In genomic region chr22:50082197-50082715, GRCh38 we compare ENCODE assay signal across 31 cellular contexts. TPM values are rescaled to one million over a fixed set of nuclear protein-coding genes. Genes with fewer than 3 reads are reported as not detected.
"Had no signal": no experiment of that assay in that cellular context is flagged by ENCODE, and none has a peak within 500 bp of the region (broad histone marks: within the 10 kb centered on the region; RNA-seq: fewer than 3 reads in every experiment).

No MANE protein-coding gene starts in this region.

- ATAC-seq: activated CD4-positive, alpha-beta T cell treated with anti-CD3 and anti-CD28 coated beads for 36 hours; activated CD8-positive, alpha-beta memory T cell treated with anti-CD3 and anti-CD28 coated beads, Interleukin-2, amount 10 ng/mL, durations not matched to agents 7 days and 5 days; activated CD8-positive, alpha-beta T cell treated with anti-CD3 and anti-CD28 coated beads, Interleukin-2, amount 10 ng/mL, durations not matched to agents 7 days and 5 days; activated naive CD8-positive, alpha-beta T cell treated with anti-CD3 and anti-CD28 coated beads, Interleukin-2, amount 50 U/mL, for 24 hours; left lung; psoas muscle; stimulated activated naive B cell treated with anti-CD40 and anti-IgM and Interleukin-4, amounts not matched to agents 10 μg/mL and 1 μg/mL and 100 μg/mL, for 72 hours had no signal

- H3K27ac ChIP-seq: epithelial cell of prostate, left lung, parathyroid adenoma, psoas muscle, stomach, tibial artery had no signal

- DNase-seq: activated CD4-positive, alpha-beta T cell treated with anti-CD3 and anti-CD28 coated beads for 36 hours; activated CD4-positive, CD25-positive, alpha-beta regulatory T cell; activated CD8-positive, alpha-beta memory T cell treated with anti-CD3 and anti-CD28 coated beads, Interleukin-2, amount 10 ng/mL, durations not matched to agents 7 days and 5 days; activated CD8-positive, alpha-beta T cell treated with anti-CD3 and anti-CD28 coated beads, Interleukin-2, amount 10 ng/mL, durations not matched to agents 7 days and 5 days; activated naive CD8-positive, alpha-beta T cell treated with anti-CD3 and anti-CD28 coated beads, Interleukin-2, amount 50 U/mL, for 24 hours; activated T-cell treated with anti-CD3 and anti-CD28 coated beads, Interleukin-2, amount 50 U/mL, for 48 hours; amygdala; central memory CD4-positive, alpha-beta T cell; effector CD4-positive, alpha-beta T cell; esophagus squamous epithelium; foreskin melanocyte; left lung; mesendoderm; mucosa of descending colon; nephron progenitor cell; psoas muscle; stimulated activated CD4-positive, alpha-beta T cell treated with anti-CD3 and anti-CD28 coated beads, Interleukin-15, amount 100 ng/mL, for 24 hours; stimulated activated CD4-positive, alpha-beta T cell treated with anti-CD3 and anti-CD28 coated beads, Interleukin-2, amount 100 ng/mL, for 24 hours; stimulated activated naive B cell treated with anti-CD40 and anti-IgM and Interleukin-4, amounts not matched to agents 10 μg/mL and 1 μg/mL and 100 μg/mL, for 72 hours; stomach; T-helper 1 cell; tibial artery had no signal

- H3K36me3 ChIP-seq: esophagus squamous epithelium, left lung, stomach, tibial artery had no signal

- H3K36me3 Mint-ChIP-seq: activated naive CD4-positive, alpha-beta T cell treated with anti-CD3 and anti-CD28 coated beads, Interleukin-2, amount 50 U/mL, for 24 hours had no signal

- H3K9me3 Mint-ChIP-seq: activated naive CD4-positive, alpha-beta T cell treated with anti-CD3 and anti-CD28 coated beads, Interleukin-2, amount 50 U/mL, for 24 hours; activated naive CD8-positive, alpha-beta T cell treated with anti-CD3 and anti-CD28 coated beads, Interleukin-2, amount 50 U/mL, for 24 hours; dendritic cell treated with granulocyte-macrophage colony-stimulating factor and Interleukin-4, amounts not matched to agents 40 ng/mL and 50 ng/mL, for 4 days; T-helper 2 cell treated with Interferon-gamma antibody and Interleukin-4, amounts not matched to agents 5 μg/mL and 100 μg/mL, for 36 hours had no signal

- H3K9ac ChIP-seq: parathyroid adenoma had no signal

- H3K4me2 ChIP-seq: smooth muscle cell had no signal

- H3K4me1 Mint-ChIP-seq: activated naive CD4-positive, alpha-beta T cell treated with anti-CD3 and anti-CD28 coated beads, Interleukin-2, amount 50 U/mL, for 24 hours; activated naive CD8-positive, alpha-beta T cell treated with anti-CD3 and anti-CD28 coated beads, Interleukin-2, amount 50 U/mL, for 24 hours; stimulated activated naive B cell treated with anti-CD40 and anti-IgM and Interleukin-4, amounts not matched to agents 10 μg/mL and 1 μg/mL and 100 μg/mL, for 72 hours had no signal

- H2AFZ ChIP-seq: parathyroid adenoma had no signal

- H3K4me3 ChIP-seq: esophagus squamous epithelium, left lung, lung, mucosa of descending colon, psoas muscle, smooth muscle cell, stomach, tibial artery had no signal

- H3K4me3 Mint-ChIP-seq: activated CD4-positive, alpha-beta T cell treated with anti-CD3 and anti-CD28 coated beads for 36 hours; activated CD8-positive, alpha-beta memory T cell treated with anti-CD3 and anti-CD28 coated beads, Interleukin-2, amount 10 ng/mL, durations not matched to agents 7 days and 5 days; activated CD8-positive, alpha-beta T cell treated with anti-CD3 and anti-CD28 coated beads, Interleukin-2, amount 10 ng/mL, durations not matched to agents 7 days and 5 days; activated naive CD4-positive, alpha-beta T cell treated with anti-CD3 and anti-CD28 coated beads, Interleukin-2, amount 50 U/mL, for 24 hours; activated naive CD8-positive, alpha-beta T cell treated with anti-CD3 and anti-CD28 coated beads, Interleukin-2, amount 50 U/mL, for 24 hours; dendritic cell treated with granulocyte-macrophage colony-stimulating factor and Interleukin-4, amounts not matched to agents 40 ng/mL and 50 ng/mL, for 4 days; stimulated activated naive B cell treated with anti-CD40 and anti-IgM and Interleukin-4, amounts not matched to agents 10 μg/mL and 1 μg/mL and 100 μg/mL, for 72 hours; T-helper 2 cell treated with Interferon-gamma antibody and Interleukin-4, amounts not matched to agents 5 μg/mL and 100 μg/mL, for 36 hours had no signal

- H3K27ac Mint-ChIP-seq: activated CD4-positive, alpha-beta T cell treated with anti-CD3 and anti-CD28 coated beads for 36 hours; activated CD8-positive, alpha-beta memory T cell treated with anti-CD3 and anti-CD28 coated beads, Interleukin-2, amount 10 ng/mL, durations not matched to agents 7 days and 5 days; activated CD8-positive, alpha-beta T cell treated with anti-CD3 and anti-CD28 coated beads, Interleukin-2, amount 10 ng/mL, durations not matched to agents 7 days and 5 days; activated naive CD4-positive, alpha-beta T cell treated with anti-CD3 and anti-CD28 coated beads, Interleukin-2, amount 50 U/mL, for 24 hours; activated naive CD8-positive, alpha-beta T cell treated with anti-CD3 and anti-CD28 coated beads, Interleukin-2, amount 50 U/mL, for 24 hours; activated T-helper 2 cell treated with anti-CD3 and anti-CD28 coated beads, Interferon-gamma antibody, Interleukin-2, Interleukin-4, amounts not matched to agents 10 μg/mL and 5 μg/mL and 100 μg/mL, durations not matched to agents 14 hours and 24 hours and 36 hours; dendritic cell treated with granulocyte-macrophage colony-stimulating factor and Interleukin-4, amounts not matched to agents 40 ng/mL and 50 ng/mL, for 4 days; nephron progenitor cell; stimulated activated naive B cell treated with anti-CD40 and anti-IgM and Interleukin-4, amounts not matched to agents 10 μg/mL and 1 μg/mL and 100 μg/mL, for 72 hours; T-helper 2 cell treated with Interferon-gamma antibody and Interleukin-4, amounts not matched to agents 5 μg/mL and 100 μg/mL, for 36 hours had no signal

- H3K79me2 ChIP-seq: parathyroid adenoma had no signal

- H3K27me3 Mint-ChIP-seq: activated CD8-positive, alpha-beta memory T cell treated with anti-CD3 and anti-CD28 coated beads, Interleukin-2, amount 10 ng/mL, durations not matched to agents 7 days and 5 days had no signal

- H3K9me3 ChIP-seq: esophagus squamous epithelium, mucosa of descending colon, psoas muscle, tibial artery had no signal

- H3K4me1 ChIP-seq: parathyroid adenoma, psoas muscle, tibial artery had no signal

RNA-seq across cellular contexts. Expression of gene MLC1, which starts 3.0 kb away (rescaled TPM):
- total RNA-seq: activated CD4-positive, alpha-beta T cell treated with anti-CD3 and anti-CD28 coated beads for 36 hours; activated T-helper 2 cell treated with anti-CD3 and anti-CD28 coated beads, Interferon-gamma antibody, Interleukin-2, Interleukin-4, amounts not matched to agents 10 μg/mL and 5 μg/mL and 100 μg/mL, durations not matched to agents 14 hours and 24 hours and 36 hours; myocyte; psoas muscle; stomach had no signal
- polyA plus RNA-seq: stomach had no signal

RNA-seq across cellular contexts. Expression of gene MOV10L1, which starts 7.5 kb away (rescaled TPM):
- total RNA-seq: activated CD8-positive, alpha-beta T cell treated with anti-CD3 and anti-CD28 coated beads, Interleukin-2, amount 10 ng/mL, durations not matched to agents 7 days and 5 days had no signal

RNA-seq across cellular contexts. Expression of gene TTLL8, which starts 24.2 kb away (rescaled TPM):
- total RNA-seq: activated CD4-positive, alpha-beta T cell treated with anti-CD3 and anti-CD28 coated beads for 36 hours; activated CD8-positive, alpha-beta memory T cell treated with anti-CD3 and anti-CD28 coated beads, Interleukin-2, amount 10 ng/mL, durations not matched to agents 7 days and 5 days; activated CD8-positive, alpha-beta T cell treated with anti-CD3 and anti-CD28 coated beads, Interleukin-2, amount 10 ng/mL, durations not matched to agents 7 days and 5 days; activated T-helper 2 cell treated with anti-CD3 and anti-CD28 coated beads, Interferon-gamma antibody, Interleukin-2, Interleukin-4, amounts not matched to agents 10 μg/mL and 5 μg/mL and 100 μg/mL, durations not matched to agents 14 hours and 24 hours and 36 hours; esophagus squamous epithelium; left lung; lung; mucosa of descending colon; myocyte; psoas muscle; smooth muscle cell; stomach had no signal
- polyA plus RNA-seq: lung, psoas muscle, stomach had no signal
